34 cellular contexts compared by ENCODE assay signal in the genomic region with DNA sequence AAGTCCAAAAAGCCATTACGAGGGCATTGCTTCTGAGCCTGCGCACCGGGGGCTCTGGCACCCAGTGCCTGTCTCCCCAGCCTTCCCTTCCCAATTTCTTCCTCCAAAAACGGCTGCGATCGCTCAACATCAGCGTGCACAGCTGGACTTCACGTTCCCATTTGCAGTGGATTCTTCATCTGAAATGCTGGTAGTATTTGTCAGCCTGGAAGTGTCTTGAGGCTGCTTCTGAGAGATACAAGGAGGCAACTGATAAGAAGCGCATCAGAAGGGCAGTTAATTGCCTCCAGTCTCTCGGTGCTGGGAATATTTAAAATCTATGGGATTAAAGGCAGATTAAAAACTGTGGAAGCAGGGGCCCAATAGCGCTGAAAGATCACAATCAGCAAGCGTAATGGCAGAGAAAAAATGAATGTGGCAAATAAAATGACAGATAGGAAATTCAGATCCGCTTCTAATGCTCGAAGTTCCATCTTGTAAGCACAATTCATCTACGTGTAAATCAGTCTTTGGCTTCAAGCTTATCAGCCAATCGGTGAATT.
"Had no signal": no experiment of that assay in that cellular context is flagged by ENCODE, and none has a peak within 500 bp of the region (broad histone marks: within the 10 kb centered on the region; RNA-seq: fewer than 3 reads in every experiment).

No MANE protein-coding gene starts in this region.

- H3K27me3 Mint-ChIP-seq: activated B cell treated with CpG ODN at 0.5 μM for 24 hours had no signal

- H3K4me3 Mint-ChIP-seq: activated B cell treated with CpG ODN at 0.5 μM for 24 hours; activated CD8-positive, alpha-beta T cell treated with anti-CD3 and anti-CD28 coated beads for 36 hours; activated naive CD8-positive, alpha-beta T cell; activated T-cell treated with anti-CD3 and anti-CD28 coated beads, Interleukin-2, amount 50 U/mL, for 4 hours; activated T-helper 17 cell treated with anti-CD3 and anti-CD28 coated beads, Interleukin-2, amount 50 U/mL, for 72 hours; effector memory CD8-positive, alpha-beta T cell; T-helper 17 cell; T-helper 2 cell treated with Interferon-gamma antibody and Interleukin-4, amounts not matched to agents 5 μg/mL and 100 μg/mL, for 36 hours had no signal

- H3K4me3 ChIP-seq: esophagus muscularis mucosa, gastrocnemius medialis, heart left ventricle had no signal

- H3K36me3 ChIP-seq: brain microvascular endothelial cell, esophagus muscularis mucosa, gastrocnemius medialis, heart left ventricle, WERI-Rb-1 had no signal

- FAIRE-seq: astrocyte, bronchial epithelial cell, colon had no signal

- H3K27ac ChIP-seq: brain microvascular endothelial cell, esophagus muscularis mucosa, foreskin keratinocyte, gastrocnemius medialis, heart left ventricle, WERI-Rb-1 had no signal

- H3K27me3 ChIP-seq: brain microvascular endothelial cell, foreskin keratinocyte, gastrocnemius medialis had no signal

- H3K36me3 Mint-ChIP-seq: activated naive CD8-positive, alpha-beta T cell had no signal

- ATAC-seq: activated CD4-positive, CD25-positive, alpha-beta regulatory T cell treated with anti-CD3 and anti-CD28 coated beads, Interleukin-2, amount 50 U/mL, for 24 hours; activated CD8-positive, alpha-beta T cell treated with anti-CD3 and anti-CD28 coated beads for 36 hours; activated T-cell treated with anti-CD3 and anti-CD28 coated beads, Interleukin-2, amount 50 U/mL, for 4 hours; activated T-helper 17 cell treated with anti-CD3 and anti-CD28 coated beads, Interleukin-2, amount 50 U/mL, for 72 hours; effector memory CD8-positive, alpha-beta T cell; foreskin keratinocyte; gastrocnemius medialis; heart left ventricle; T-helper 17 cell had no signal

- H3K27ac Mint-ChIP-seq: activated B cell treated with CpG ODN at 0.5 μM for 24 hours; activated CD8-positive, alpha-beta T cell treated with anti-CD3 and anti-CD28 coated beads for 36 hours; activated naive CD8-positive, alpha-beta T cell; activated T-helper 17 cell treated with anti-CD3 and anti-CD28 coated beads, Interleukin-2, amount 50 U/mL, for 72 hours; effector memory CD8-positive, alpha-beta T cell; T-helper 17 cell; T-helper 2 cell treated with Interferon-gamma antibody and Interleukin-4, amounts not matched to agents 5 μg/mL and 100 μg/mL, for 36 hours had no signal

- H3K9me3 Mint-ChIP-seq: activated B cell treated with CpG ODN at 0.5 μM for 24 hours; activated T-cell treated with anti-CD3 and anti-CD28 coated beads, Interleukin-2, amount 50 U/mL, for 4 hours; activated T-helper 17 cell treated with anti-CD3 and anti-CD28 coated beads, Interleukin-2, amount 50 U/mL, for 72 hours; effector memory CD8-positive, alpha-beta T cell had no signal

- H3K4me1 ChIP-seq: esophagus muscularis mucosa, foreskin keratinocyte, gastrocnemius medialis, heart left ventricle had no signal

- H3K9me3 ChIP-seq: esophagus muscularis mucosa, gastrocnemius medialis, heart left ventricle had no signal

- H3K4me1 Mint-ChIP-seq: activated B cell treated with CpG ODN at 0.5 μM for 24 hours; activated T-helper 17 cell treated with anti-CD3 and anti-CD28 coated beads, Interleukin-2, amount 50 U/mL, for 72 hours had no signal

- DNase-seq: activated B cell treated with CpG ODN at 0.5 μM for 24 hours; activated CD4-positive, alpha-beta T cell treated with anti-CD3 and anti-CD28 coated beads for 48 hours; activated CD4-positive, alpha-beta T cell treated with anti-CD3 and anti-CD28 coated beads, Interleukin-2, amount 50 U/mL, for 1 hour; activated CD4-positive, alpha-beta T cell treated with anti-CD3 and anti-CD28 coated beads, Interleukin-2, amount 50 U/mL, for 48 hours; activated CD8-positive, alpha-beta memory T cell treated with anti-CD3 and anti-CD28 coated beads for 24 hours; activated CD8-positive, alpha-beta T cell treated with anti-CD3 and anti-CD28 coated beads for 36 hours; activated effector memory CD4-positive, alpha-beta T cell treated with Interleukin-2 at 50 U/mL for 16 hours; activated gamma-delta T cell treated with Interleukin-2 at 50 U/mL for 16 hours; activated naive CD4-positive, alpha-beta T cell treated with anti-CD3 and anti-CD28 coated beads, Interleukin-2, amount 50 U/mL, for 16 hours; activated naive CD4-positive, alpha-beta T cell treated with Interleukin-2 at 50 U/mL for 16 hours; activated T-cell treated with anti-CD3 and anti-CD28 coated beads, Interleukin-2, amount 50 U/mL, for 4 hours; amniotic stem cell; anterior cingulate cortex; brain microvascular endothelial cell; cortex of kidney; dermis blood vessel endothelial cell; effector CD4-positive, alpha-beta T cell; effector memory CD8-positive, alpha-beta T cell; erythroblast; foreskin keratinocyte; gastrocnemius medialis; glutamatergic neuron; heart left ventricle; T-helper 17 cell; T1000; WERI-Rb-1 had no signal
